Comparison of ENCODE assay signal across 1 cellular context in the genomic region with DNA sequence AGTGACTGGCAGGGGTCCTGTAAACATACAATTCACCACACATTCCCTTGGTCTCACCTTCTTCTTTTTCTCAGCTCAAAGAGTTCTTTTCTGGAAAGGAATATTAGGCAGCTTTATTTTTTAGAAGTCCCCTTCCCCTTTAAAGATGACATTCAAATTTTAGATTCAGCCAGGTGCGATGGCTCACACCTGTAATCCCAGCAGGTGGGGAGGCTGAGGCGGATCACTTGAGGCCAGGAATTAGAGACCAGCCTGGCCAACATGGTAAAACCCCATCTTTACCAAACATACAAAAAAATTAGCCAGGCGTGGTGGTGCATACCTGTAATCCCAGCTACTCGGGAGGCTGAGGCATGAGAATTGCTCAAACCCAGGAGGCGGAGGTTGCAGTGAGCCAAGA. TPM values are rescaled to one million over a fixed set of nuclear protein-coding genes. Genes with fewer than 3 reads are reported as not detected.
"Had no signal": no experiment of that assay in that cellular context is flagged by ENCODE, and none has a peak within 500 bp of the region (broad histone marks: within the 10 kb centered on the region; RNA-seq: fewer than 3 reads in every experiment).

No MANE protein-coding gene starts in this region.

RNA-seq across cellular contexts. Expression of a gene that starts 58.7 kb away (rescaled TPM):
- polyA plus RNA-seq: naive thymus-derived CD4-positive, alpha-beta T cell had no signal
